39 cellular contexts compared by ENCODE assay signal in genomic region chr9:135639196-135639595, GRCh38. TPM values are rescaled to one million over a fixed set of nuclear protein-coding genes. Genes with fewer than 3 reads are reported as not detected.
"Had no signal": no experiment of that assay in that cellular context is flagged by ENCODE, and none has a peak within 500 bp of the region (broad histone marks: within the 10 kb centered on the region; RNA-seq: fewer than 3 reads in every experiment).

GLT6D1 (minus strand) TSS chr9:135639540; CDS start chr9:135639187, 353 bp downstream.

- H3K9me3 ChIP-seq: MG63 had no signal

- H3K27ac ChIP-seq: KMS-11 had no signal

- DNase-seq: Karpas-422, Kasumi-1, MG63, MM.1S, MV-4-11, NCI-H1048, NCI-H1092, NCI-H1092 treated with DMSO at 0.1 percent for 48 hours, NCI-H1105, NCI-H1105 treated with DMSO at 0.1 percent for 48 hours, NCI-H1417, NCI-H1417 treated with DMSO at 0.1 percent for 48 hours, NCI-H1436, NCI-H1436 treated with DMSO at 0.1 percent for 48 hours, NCI-H146, NCI-H1694, NCI-H1694 treated with DMSO at 0.1 percent for 48 hours, NCI-H187, NCI-H187 treated with DMSO at 0.1 percent for 48 hours, NCI-H1930, NCI-H2029, NCI-H2029 treated with DMSO at 0.1 percent for 48 hours, NCI-H2081, NCI-H2081 treated with DMSO at 0.1 percent for 48 hours, NCI-H2107, NCI-H2171, NCI-H2171 treated with DMSO at 0.1 percent for 48 hours, NCI-H2227 treated with DMSO at 0.1 percent for 48 hours, NCI-H226, NCI-H345, NCI-H446, NCI-H446 treated with DMSO at 0.1 percent for 48 hours, NCI-H510A, NCI-H510A treated with DMSO at 0.1 percent for 48 hours had no signal

- H3K36me3 ChIP-seq: MG63 had no signal

- H3K4me3 ChIP-seq: MG63 had no signal

RNA-seq across cellular contexts. Expression of gene GLT6D1, which starts in this region (rescaled TPM):
- total RNA-seq: LHCN-M2, M059J, MCF 10A, NCI-H460 had no signal
